9 cellular contexts compared by ENCODE assay signal in the genomic region with DNA sequence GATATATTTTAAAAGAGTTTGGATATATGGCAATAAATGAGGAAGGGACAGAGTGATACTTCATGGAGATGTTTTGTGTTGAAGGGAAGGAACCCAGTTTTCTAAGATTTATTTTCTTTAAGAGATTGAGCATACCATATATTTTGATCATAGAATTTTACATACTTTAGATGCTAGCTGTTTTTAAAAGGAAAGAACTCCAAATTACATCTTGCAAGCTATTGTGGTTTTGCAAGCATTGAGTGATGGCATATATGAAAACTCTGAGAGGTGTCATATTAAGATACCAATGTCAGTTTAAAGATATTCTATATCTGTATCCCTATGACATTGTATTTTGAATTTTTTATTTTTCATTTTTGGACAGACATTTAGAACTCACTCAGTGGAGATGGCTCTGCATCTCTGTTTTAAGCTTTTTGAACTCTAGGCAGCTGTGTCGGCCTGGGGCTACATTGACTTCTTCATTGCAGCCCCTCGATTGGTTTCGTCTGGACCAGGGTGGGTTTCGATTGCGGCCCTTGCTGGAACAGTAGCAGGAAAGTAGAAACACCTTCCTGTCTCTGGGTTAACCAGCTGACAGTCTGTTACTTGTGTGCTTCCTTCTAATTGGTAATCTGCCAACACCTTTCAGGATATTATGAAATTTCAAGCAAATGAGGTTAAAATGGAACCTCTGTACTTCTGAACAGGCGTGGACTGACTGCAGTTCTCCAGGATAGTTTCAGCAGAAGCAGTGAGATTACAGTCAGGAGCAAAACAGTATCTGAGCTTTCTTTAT. TPM values are rescaled to one million over a fixed set of nuclear protein-coding genes. Genes with fewer than 3 reads are reported as not detected.
DNase-seq lines count a peak whose midpoint lies in the region; ATAC-seq, FAIRE-seq and TF ChIP-seq lines count a peak whose summit lies in the region.
"Had no signal": no experiment of that assay in that cellular context is flagged by ENCODE, and none has a peak within 500 bp of the region (broad histone marks: within the 10 kb centered on the region; RNA-seq: fewer than 3 reads in every experiment).

No MANE protein-coding gene starts in this region.

- intact Hi-C loops in Right ventricle myocardium superior (cut with DNase I), result no loop called here
- intact Hi-C loops in cardiac septum (cut with DNase I), result loop anchor here (5.0 kb wide), 1 partner anchor 44 kb away; no protein-coding TSS in a partner anchor

- H3K4me1 ChIP-seq in SJSA1 (replicated peaks), result peaks cover 70% of the 10 kb centered on the region
- H3K4me1 ChIP-seq in gastroesophageal sphincter, result peaks cover 11 to 97% (median 52%) of the 10 kb centered on the region in 3 donors

- H3K27me3 ChIP-seq in SJSA1 (replicated peaks) (no peaks in the 10 kb centered on the region), gastroesophageal sphincter (no peaks in the 10 kb centered on the region)

- no peak for FAIRE-seq in HTR-8/SVneo (lab: Jason Lieb, UNC)

- H3K4me3 ChIP-seq in SJSA1, result no peak overlapping the region
- no peak overlapping the region for H3K4me3 ChIP-seq in gastroesophageal sphincter

- no peak for TF ChIP-seq EP300 in gastroesophageal sphincter (IDR thresholded peaks at IDR 0.05)

- ATAC-seq in Right ventricle myocardium superior (ENCODE audit: poor library complexity) (peak; percentile 16), gastroesophageal sphincter (peak; percentile 36), GM19035 (IDR thresholded peaks at IDR 0.05; ENCODE audit: unreplicated experiment) (no peak)

- H3K27ac ChIP-seq in SJSA1 (peak overlapping the region; percentile 18), gastroesophageal sphincter (peak overlapping the region in 2 of 4 donors; percentile 70 to 73)

- H3K36me3 ChIP-seq in SJSA1 (no peaks in the 10 kb centered on the region), gastroesophageal sphincter (no peaks in the 10 kb centered on the region)

- H3K9me3 ChIP-seq in SJSA1 (replicated peaks), result no peaks in the 10 kb centered on the region
- H3K9me3 ChIP-seq in gastroesophageal sphincter, result no peaks in the 10 kb centered on the region

- no peak for TF ChIP-seq POLR2A in gastroesophageal sphincter (IDR thresholded peaks at IDR 0.05)

- no peak for TF ChIP-seq CTCF in gastroesophageal sphincter (IDR thresholded peaks at IDR 0.05)

- no peak for DNase-seq in Right ventricle myocardium superior
- no peak for DNase-seq in cardiac septum (ENCODE audit: low spot score)
- no peak for DNase-seq in SJSA1 (ENCODE audit: low read depth in 1 of 2, low spot score in 2 of 2)
- no peak for DNase-seq in HTR-8/SVneo (ENCODE audit: insufficient read length, low spot score)
- DNase-seq in germinal center (ENCODE audit: low spot score), result no peak
- no peak for DNase-seq in GDM1 (lab: John Stamatoyannopoulos, UW)
- DNase-seq: DMS79 had no signal

- 69 to 72% methylated on average over 2 to 6 of the region's 6 CpGs for WGBS in gastroesophageal sphincter (ENCODE audit: low coverage in 1 of 2), 2 donors

RNA-seq across cellular contexts. Expression of a gene that starts 14.0 kb away (rescaled TPM):
- total RNA-seq in Right ventricle myocardium superior, result 68.4 TPM
- 54.6 TPM for total RNA-seq in cardiac septum
- 29.4 and 54.7 TPM in 2 replicates for total RNA-seq in SJSA1 (2014; rRNA removed; shearing (Covaris generic))
- 10 to 100 TPM; 47.9 to 81.3 (median 52.7) TPM for total RNA-seq in gastroesophageal sphincter
